Comparison of ENCODE assay signal across 13 cellular contexts in genomic region chr7:129072410-129073063, GRCh38. TPM values are rescaled to one million over a fixed set of nuclear protein-coding genes. Genes with fewer than 3 reads are reported as not detected.
DNase-seq lines count a peak whose midpoint lies in the region; ATAC-seq, FAIRE-seq and TF ChIP-seq lines count a peak whose summit lies in the region.
"Had no signal": no experiment of that assay in that cellular context is flagged by ENCODE, and none has a peak within 500 bp of the region (broad histone marks: within the 10 kb centered on the region; RNA-seq: fewer than 3 reads in every experiment).

No MANE protein-coding gene starts in this region.

- H2AFZ ChIP-seq in KMS-11 (ENCODE audit: low read depth), result peak overlapping the region; percentile 66

- no peaks in the 10 kb centered on the region for H3K9me3 ChIP-seq in neutrophil

- no peaks in the 10 kb centered on the region for H4K20me1 ChIP-seq in KMS-11 (ENCODE audit: insufficient read depth)

- H3K27me3 ChIP-seq in KMS-11 (ENCODE audit: insufficient read depth, low read depth) (no peaks in the 10 kb centered on the region), neutrophil (no peaks in the 10 kb centered on the region)

- H3K4me1 ChIP-seq in KMS-11 (ENCODE audit: low read depth, poor library complexity, severe bottlenecking) (peaks cover 40% of the 10 kb centered on the region), neutrophil (ENCODE audit: control insufficient read depth in 1 of 2, insufficient read depth in 1 of 2, low read depth in 1 of 2, low read length in 1 of 2) (peaks cover 76 to 87% of the 10 kb centered on the region in 2 experiments)

- peaks cover 10% of the 10 kb centered on the region for H3K27me3 Mint-ChIP-seq in activated CD4-positive, alpha-beta memory T cell treated with anti-CD3 and anti-CD28 coated beads for 36 hours

- intact Hi-C loops in activated CD4-positive, alpha-beta memory T cell treated with anti-CD3 and anti-CD28 coated beads for 36 hours (cut with micrococcal nuclease), result no loop called here

- H3K4me2 ChIP-seq in KMS-11, result peak overlapping the region; percentile 68

- TF ChIP-seq CTCF in KMS-11 (conservative IDR thresholded peaks at IDR 0.05; ENCODE audit: low read depth, low read length) (no peak), neutrophil (IDR thresholded peaks at IDR 0.05) (peak; percentile 55)

- no peaks in the 10 kb centered on the region for H3K9me3 Mint-ChIP-seq in activated CD4-positive, alpha-beta memory T cell treated with anti-CD3 and anti-CD28 coated beads for 36 hours

- H3K4me3 ChIP-seq in KMS-11 (IDR thresholded peaks at IDR 0.05; ENCODE audit: insufficient read depth, low read depth, low read length) (no peak overlapping the region), neutrophil (ENCODE audit: low read depth in 1 of 2, low read length in 1 of 2) (peak overlapping the region; percentile 53)

- no peaks in the 10 kb centered on the region for H3K36me3 Mint-ChIP-seq in activated CD4-positive, alpha-beta memory T cell treated with anti-CD3 and anti-CD28 coated beads for 36 hours
- H3K36me3 Mint-ChIP-seq: CD8-positive, alpha-beta memory T cell had no signal

- peak overlapping the region; percentile 82 for H3K27ac ChIP-seq in KMS-11
- peak overlapping the region; percentile 91 for H3K27ac ChIP-seq in neutrophil

- no peak for ATAC-seq in GM18505 (IDR thresholded peaks at IDR 0.05; ENCODE audit: unreplicated experiment)

- FAIRE-seq in GM18507 (lab: Jason Lieb, UNC), result peak; percentile 64

- no peak for TF ChIP-seq POLR2A in GM18505 (IDR thresholded peaks at IDR 0.05; ENCODE audit: borderline replicate concordance, extremely low read depth, insufficient read depth, insufficient read length)

- peak overlapping the region; percentile 62 for H3K9ac ChIP-seq in KMS-11

- POLR2A ChIA-PET in activated CD4-positive, alpha-beta memory T cell treated with anti-CD3 and anti-CD28 coated beads for 36 hours (lab: Charles Lee), result interaction anchor here (0.6 kb wide), 1 partner anchor 9 kb away, joined by 3 read pairs; no protein-coding TSS in a partner anchor

- H3K4me1 Mint-ChIP-seq in activated CD4-positive, alpha-beta memory T cell treated with anti-CD3 and anti-CD28 coated beads for 36 hours (ENCODE audit: low read depth), result peaks cover 6% of the 10 kb centered on the region

- no peaks in the 10 kb centered on the region for H3K36me3 ChIP-seq in KMS-11 (ENCODE audit: insufficient read depth)
- no peaks in the 10 kb centered on the region for H3K36me3 ChIP-seq in neutrophil

- no peak overlapping the region for H3K27ac Mint-ChIP-seq in activated CD4-positive, alpha-beta memory T cell treated with anti-CD3 and anti-CD28 coated beads for 36 hours
- H3K27ac Mint-ChIP-seq: CD8-positive, alpha-beta memory T cell had no signal

- H3K79me2 ChIP-seq in KMS-11 (ENCODE audit: insufficient read depth, low read depth), result no peaks in the 10 kb centered on the region

- CTCF ChIA-PET in activated CD4-positive, alpha-beta memory T cell treated with anti-CD3 and anti-CD28 coated beads for 36 hours (lab: Charles Lee), result interaction anchor here (2.3 kb wide), 1 partner anchor 19 kb away, joined by 6 read pairs; no protein-coding TSS in a partner anchor

- H3K4me3 Mint-ChIP-seq in activated CD4-positive, alpha-beta memory T cell treated with anti-CD3 and anti-CD28 coated beads for 36 hours, result no peak overlapping the region
- H3K4me3 Mint-ChIP-seq: CD8-positive, alpha-beta memory T cell had no signal

- DNase-seq in GM18507 (ENCODE audit: extremely low spot score, insufficient read length, low read depth) (no peak), GM19238 (ENCODE audit: insufficient read length, low spot score) (no peak), NCI-H82 treated with DMSO at 0.1 percent for 48 hours (lab: John Stamatoyannopoulos, UW; ENCODE audit: unreplicated experiment) (no peak)
- peak; percentile 24 for DNase-seq in activated CD4-positive, alpha-beta memory T cell treated with anti-CD3 and anti-CD28 coated beads for 36 hours
- DNase-seq: activated CD4-positive, alpha-beta T cell treated with anti-CD3 and anti-CD28 coated beads, Interleukin-2, amount 50 U/mL, for 48 hours; CD8-positive, alpha-beta memory T cell; cerebellar nuclear complex; hippocampal formation; substantia nigra; T1000 had no signal

RNA-seq across cellular contexts. Expression of gene TNPO3, which starts 17.6 kb away (rescaled TPM):
- 10 to 100 TPM; 53.4 to 54.5 TPM for total RNA-seq in activated CD4-positive, alpha-beta memory T cell treated with anti-CD3 and anti-CD28 coated beads for 36 hours
